In genomic region chr15:84631706-84632272, GRCh38 we compare ENCODE assay signal across 1 cellular context.
A peak's percentile ranks its signal among the peaks of the same experiment; 100 is the strongest.
TF ChIP-seq lines count a peak whose summit lies in the region.

No MANE protein-coding gene starts in this region.

TF ChIP-seq in GM12878, 131 proteins besides CTCF, POLR2A, EP300 and RAD21:
- no peak for TF ChIP-seq SRF (IDR thresholded peaks at IDR 0.05; ENCODE audit: low read depth in 2 of 2, low read length in 2 of 2)
- no peak for TF ChIP-seq SIX5 (IDR thresholded peaks at IDR 0.05; ENCODE audit: low read depth, low read length, severe bottlenecking)
- no peak for TF ChIP-seq HSF1 (IDR thresholded peaks at IDR 0.05; ENCODE audit: low read depth, low read length)
- no peak for TF ChIP-seq E2F8 (IDR thresholded peaks at IDR 0.05; ENCODE audit: low read depth, partially characterized antibody)
- no peak for TF ChIP-seq ZNF687 (IDR thresholded peaks at IDR 0.05)
- TF ChIP-seq RELB (IDR thresholded peaks at IDR 0.05; ENCODE audit: low read depth) = 0 out of 2 replicates have a peak, but pooled peaks have one; percentile 40
- no peak for TF ChIP-seq NFYA (IDR thresholded peaks at IDR 0.05; ENCODE audit: borderline replicate concordance, low read depth, low read length)
- peak; percentile 24 to 37; a peak in 1 of 4 replicates for TF ChIP-seq IKZF2 (IDR thresholded peaks at IDR 0.05)
- TF ChIP-seq YY1 (IDR thresholded peaks at IDR 0.05; ENCODE audit: low read depth, low read length) = peak; percentile 64; the same call in 1 of the 2 replicates
- no peak for TF ChIP-seq FOS (IDR thresholded peaks at IDR 0.05; ENCODE audit: borderline replicate concordance, extremely low read depth, insufficient read length)
- TF ChIP-seq MYC (IDR thresholded peaks at IDR 0.05; ENCODE audit: insufficient read depth, insufficient read length, insufficient replicate concordance, low read length, severe bottlenecking) = no peak
- TF ChIP-seq ZBTB33 (IDR thresholded peaks at IDR 0.05) = no peak
- TF ChIP-seq BHLHE40 (IDR thresholded peaks at IDR 0.05; ENCODE audit: borderline replicate concordance in 1 of 2, low read depth in 2 of 2, low read length in 1 of 2) = no peak
- no peak for TF ChIP-seq ZNF207 (IDR thresholded peaks at IDR 0.05; ENCODE audit: borderline replicate concordance)
- TF ChIP-seq KDM1A (IDR thresholded peaks at IDR 0.05; ENCODE audit: borderline replicate concordance) = no peak
